Comparison of ENCODE assay signal across 15 cellular contexts in genomic region chr4:152356428-152357034, GRCh38.
DNase-seq lines count a peak whose midpoint lies in the region; ATAC-seq, FAIRE-seq and TF ChIP-seq lines count a peak whose summit lies in the region.
"Had no signal": no experiment of that assay in that cellular context is flagged by ENCODE, and none has a peak within 500 bp of the region (broad histone marks: within the 10 kb centered on the region; RNA-seq: fewer than 3 reads in every experiment).

No MANE protein-coding gene starts in this region.

- intact Hi-C loops in GM12878 (cut with micrococcal nuclease; ENCODE audit: unreplicated experiment) (no loop called here), right lobe of liver (cut with DNase I) (no loop called here)

- CTCF ChIA-PET in BJ (lab: Yijun Ruan, JAX) (interaction anchor here (0.8 to 1.0 kb wide), 2 partner anchors 23 to 34 kb away, joined by 3 to 4 read pairs; no protein-coding TSS in a partner anchor), GM12878 (lab: Yijun Ruan, JAX) (interaction anchor here (0.7 to 2.8 kb wide), 7 partner anchors 8 to 284 kb away, joined by 3 to 12 read pairs (median 4); no protein-coding TSS in a partner anchor)

- no peaks in the 10 kb centered on the region for H3K36me3 ChIP-seq in BJ (ENCODE audit: control insufficient read depth, insufficient read depth, low read length)
- no peaks in the 10 kb centered on the region for H3K36me3 ChIP-seq in GM12878 (ENCODE audit: control insufficient read depth in 2 of 2, insufficient read depth in 2 of 2, low read length in 1 of 2)
- no peaks in the 10 kb centered on the region for H3K36me3 ChIP-seq in right lobe of liver

- no TSS peak for BruUV-seq in GM12878 (replicated peaks; lab: Mats Ljungman, UMichigan)

- H3K4me3 ChIP-seq in BJ (ENCODE audit: low read depth, low read length) = no peak overlapping the region
- H3K4me3 ChIP-seq in GM12878 = no peak overlapping the region
- H3K4me3 ChIP-seq in right lobe of liver = no peak overlapping the region

- RAD21 ChIA-PET in GM12878 (lab: Charles Lee; ENCODE audit: unreplicated experiment) = interaction anchor here (0.5 to 3.4 kb wide), 4 partner anchors 12 to 177 kb away, joined by 3 to 17 read pairs (median 4); no protein-coding TSS in a partner anchor

- no peak overlapping the region for H3K4me2 ChIP-seq in GM12878 (ENCODE audit: control insufficient read depth, insufficient read depth)

- H4K20me1 ChIP-seq in GM12878 (ENCODE audit: control insufficient read depth, insufficient read depth) = no peaks in the 10 kb centered on the region

- DNase-seq in BJ (ENCODE audit: low read depth) = no peak
- DNase-seq in GM12878 (ENCODE audit: low read depth, low spot score) = no peak
- DNase-seq in right lobe of liver = no peak
- DNase-seq in T-helper 2 cell treated with Interferon-gamma antibody and Interleukin-4, amounts not matched to agents 5 μg/mL and 100 μg/mL, for 36 hours (ENCODE audit: low spot score) = no peak
- DNase-seq in 8988T = no peak
- DNase-seq in activated effector memory CD4-positive, alpha-beta T cell treated with anti-CD3 and anti-CD28 coated beads, Interleukin-2, amount 50 U/mL, for 16 hours = no peak
- DNase-seq: left colon, NCI-H1105 treated with DMSO at 0.1 percent for 48 hours, NCI-H510A treated with DMSO at 0.1 percent for 48 hours, retina had no signal

- FAIRE-seq in GM12878 (lab: Jason Lieb, UNC) = no peak
- FAIRE-seq: H54 had no signal

- TF ChIP-seq EP300 in Ishikawa (IDR thresholded peaks at IDR 0.05; ENCODE audit: borderline replicate concordance) = no peak
- TF ChIP-seq EP300 in GM12878 (IDR thresholded peaks at IDR 0.05; ENCODE audit: borderline replicate concordance in 1 of 2, control insufficient read depth in 1 of 2, low read depth in 2 of 2, low read length in 2 of 2) = no peak

- no peak overlapping the region for H3K27ac Mint-ChIP-seq in T-helper 2 cell treated with Interferon-gamma antibody and Interleukin-4, amounts not matched to agents 5 μg/mL and 100 μg/mL, for 36 hours
- H3K27ac Mint-ChIP-seq: naive thymus-derived CD8-positive, alpha-beta T cell; stimulated activated naive CD8-positive, alpha-beta T cell treated with anti-CD3 and anti-CD28 coated beads, Interleukin-15, Interleukin-2, amounts not matched to agents 100 ng/mL and 50 ng/mL, for 24 hours had no signal

- WGBS in GM12878 (ENCODE audit: insufficient coverage, insufficient replicate concordance, low lambda C conversion rate, missing lambda C conversion rate) = 54% methylated on average over 1 of the region's 1 CpG
- 88% methylated on average over 1 of the region's 1 CpG for WGBS in right lobe of liver (ENCODE audit: insufficient coverage, low coverage, low lambda C conversion rate, missing lambda C conversion rate)

- no peak overlapping the region for H3K27ac ChIP-seq in GM12878 (ENCODE audit: control insufficient read depth, insufficient read depth)
- no peak overlapping the region for H3K27ac ChIP-seq in right lobe of liver

- no peaks in the 10 kb centered on the region; the same call in 2 of the 3 replicates for H3K9me3 ChIP-seq in GM12878 (replicated peaks; ENCODE audit: control insufficient read depth, insufficient read depth, low read length)
- no peaks in the 10 kb centered on the region for H3K9me3 ChIP-seq in right lobe of liver

- no peak for ATAC-seq in GM12878
- peak; percentile 53 to 66 (median 60) for ATAC-seq in right lobe of liver
- no peak for ATAC-seq in GM21723 (IDR thresholded peaks at IDR 0.05; ENCODE audit: unreplicated experiment)
- ATAC-seq: left colon; naive thymus-derived CD8-positive, alpha-beta T cell had no signal

- peaks cover 6% of the 10 kb centered on the region for H3K36me3 Mint-ChIP-seq in T-helper 2 cell treated with Interferon-gamma antibody and Interleukin-4, amounts not matched to agents 5 μg/mL and 100 μg/mL, for 36 hours (ENCODE audit: low read depth)

- SMC1A ChIA-PET in GM12878 (lab: Charles Lee; ENCODE audit: uncharacterized antibody, unreplicated experiment) = interaction anchor here (0.6 to 3.6 kb wide), 7 partner anchors 11 to 320 kb away, joined by 3 to 16 read pairs (median 4); no protein-coding TSS in a partner anchor

- TF ChIP-seq POLR2A in GM12878 (IDR thresholded peaks at IDR 0.05; ENCODE audit: low read depth, low read length) (no peak), right lobe of liver (IDR thresholded peaks at IDR 0.05) (no peak)

- no peak overlapping the region for H3K9ac ChIP-seq in GM12878 (ENCODE audit: control insufficient read depth, insufficient read depth, low read length)

- TF ChIP-seq CTCF in BJ (IDR thresholded peaks at IDR 0.05; ENCODE audit: insufficient read depth, low read depth, low read length) (0 out of 2 replicates have a peak, but pooled peaks have one; percentile 3), GM12878 (IDR thresholded peaks at IDR 0.05 in 2 of 3, conservative IDR thresholded peaks at IDR 0.05 in 1 of 3; ENCODE audit: control insufficient read depth in 2 of 3, extremely low read depth in 1 of 3, insufficient read depth in 1 of 3, low read depth in 3 of 3, low read length in 3 of 3) (peak in 2 of 3 experiments; percentile 9 to 36; a peak in 1 of 6 replicates), right lobe of liver (IDR thresholded peaks at IDR 0.05) (peak in 2 of 4 donors; percentile 9 to 10)

- H3K4me1 Mint-ChIP-seq in T-helper 2 cell treated with Interferon-gamma antibody and Interleukin-4, amounts not matched to agents 5 μg/mL and 100 μg/mL, for 36 hours (ENCODE audit: low read depth) = peaks cover 24% of the 10 kb centered on the region

- H2AFZ ChIP-seq in GM12878 (ENCODE audit: control insufficient read depth, low read depth, low read length) = no peak overlapping the region

- H3K27me3 ChIP-seq in BJ (ENCODE audit: control insufficient read depth, insufficient read depth, low read length) = no peaks in the 10 kb centered on the region
- H3K27me3 ChIP-seq in GM12878 (replicated peaks in 1 of 2; ENCODE audit: control insufficient read depth in 2 of 2, insufficient read depth in 2 of 2, low read length in 1 of 2) = no peaks in the 10 kb centered on the region
- no peaks in the 10 kb centered on the region for H3K27me3 ChIP-seq in right lobe of liver

- no peaks in the 10 kb centered on the region for H3K27me3 Mint-ChIP-seq in T-helper 2 cell treated with Interferon-gamma antibody and Interleukin-4, amounts not matched to agents 5 μg/mL and 100 μg/mL, for 36 hours (ENCODE audit: low read depth)
- H3K27me3 Mint-ChIP-seq: naive thymus-derived CD8-positive, alpha-beta T cell; stimulated activated naive CD8-positive, alpha-beta T cell treated with anti-CD3 and anti-CD28 coated beads, Interleukin-15, Interleukin-2, amounts not matched to agents 100 ng/mL and 50 ng/mL, for 24 hours had no signal

- no peaks in the 10 kb centered on the region for H3K9me3 Mint-ChIP-seq in T-helper 2 cell treated with Interferon-gamma antibody and Interleukin-4, amounts not matched to agents 5 μg/mL and 100 μg/mL, for 36 hours
- H3K9me3 Mint-ChIP-seq: naive thymus-derived CD8-positive, alpha-beta T cell; stimulated activated naive CD8-positive, alpha-beta T cell treated with anti-CD3 and anti-CD28 coated beads, Interleukin-15, Interleukin-2, amounts not matched to agents 100 ng/mL and 50 ng/mL, for 24 hours had no signal

- H3K4me1 ChIP-seq in GM12878 (ENCODE audit: control insufficient read depth, insufficient read depth, low read length) (peaks cover 10% of the 10 kb centered on the region), right lobe of liver (peaks cover 0 to 7% (median 2%) of the 10 kb centered on the region in 4 donors)

- in situ Hi-C loops in GM12878 (cut with MboI) = no loop called here

- POLR2A ChIA-PET in BJ (lab: Charles Lee) (no interaction called here), GM12878 (lab: Charles Lee) (no interaction called here)

- no peak overlapping the region for H3K4me3 Mint-ChIP-seq in T-helper 2 cell treated with Interferon-gamma antibody and Interleukin-4, amounts not matched to agents 5 μg/mL and 100 μg/mL, for 36 hours
- H3K4me3 Mint-ChIP-seq: naive thymus-derived CD8-positive, alpha-beta T cell; stimulated activated naive CD8-positive, alpha-beta T cell treated with anti-CD3 and anti-CD28 coated beads, Interleukin-15, Interleukin-2, amounts not matched to agents 100 ng/mL and 50 ng/mL, for 24 hours had no signal

- TF ChIP-seq RAD21 in Ishikawa (IDR thresholded peaks at IDR 0.05; ENCODE audit: low read depth) (peak; percentile 18; the same call in 1 of the 2 replicates), GM12878 (IDR thresholded peaks at IDR 0.05; ENCODE audit: insufficient read depth, low read depth, low read length) (peak; percentile 21; the same call in 1 of the 2 replicates)

- peaks cover 14% of the 10 kb centered on the region for H3K79me2 ChIP-seq in GM12878 (ENCODE audit: control insufficient read depth, insufficient read depth, low read length)

TF ChIP-seq in Ishikawa, 13 proteins besides CTCF, POLR2A, EP300 and RAD21:
- no peak for TF ChIP-seq CEBPB (IDR thresholded peaks at IDR 0.05)
- TF ChIP-seq, protein P1, sequence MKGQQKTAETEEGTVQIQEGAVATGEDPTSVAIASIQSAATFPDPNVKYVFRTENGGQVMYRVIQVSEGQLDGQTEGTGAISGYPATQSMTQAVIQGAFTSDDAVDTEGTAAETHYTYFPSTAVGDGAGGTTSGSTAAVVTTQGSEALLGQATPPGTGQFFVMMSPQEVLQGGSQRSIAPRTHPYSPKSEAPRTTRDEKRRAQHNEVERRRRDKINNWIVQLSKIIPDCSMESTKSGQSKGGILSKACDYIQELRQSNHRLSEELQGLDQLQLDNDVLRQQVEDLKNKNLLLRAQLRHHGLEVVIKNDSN (IDR thresholded peaks at IDR 0.05) = no peak
- no peak for TF ChIP-seq CREB1 (IDR thresholded peaks at IDR 0.05; ENCODE audit: low read depth)
- no peak for TF ChIP-seq TCF12 (IDR thresholded peaks at IDR 0.05; ENCODE audit: low read depth)
- TF ChIP-seq EGR1 (IDR thresholded peaks at IDR 0.05) = no peak
- TF ChIP-seq YY1 (IDR thresholded peaks at IDR 0.05; ENCODE audit: low read depth) = no peak

TF ChIP-seq in GM12878, 131 proteins besides CTCF, POLR2A, EP300 and RAD21 (continues in another document):
- TF ChIP-seq ZNF24 (IDR thresholded peaks at IDR 0.05) (no peak), HDGF (IDR thresholded peaks at IDR 0.05) (no peak), ZNF217 (IDR thresholded peaks at IDR 0.05) (no peak), GATAD2B (conservative IDR thresholded peaks at IDR 0.05; ENCODE audit: low read depth) (no peak), EED (IDR thresholded peaks at IDR 0.05; ENCODE audit: low read depth) (no peak), SRF (IDR thresholded peaks at IDR 0.05; ENCODE audit: low read depth in 2 of 2, low read length in 2 of 2) (no peak), BMI1 (IDR thresholded peaks at IDR 0.05; ENCODE audit: borderline replicate concordance) (no peak), SMAD1 (IDR thresholded peaks at IDR 0.05; ENCODE audit: low read depth, partially characterized antibody) (no peak), ZNF207 (IDR thresholded peaks at IDR 0.05; ENCODE audit: borderline replicate concordance) (no peak), DPF2 (IDR thresholded peaks at IDR 0.05) (no peak), PML (IDR thresholded peaks at IDR 0.05; ENCODE audit: low read length) (no peak)

Comparison
In these comparisons a context has a peak if more than half of its experiments do, and no peak if none do; other contexts are left out.
1. ATAC-seq: peak in right lobe of liver (4 of 4); none in GM12878 (single experiment) and GM21723 (single experiment).